In the genomic region with DNA sequence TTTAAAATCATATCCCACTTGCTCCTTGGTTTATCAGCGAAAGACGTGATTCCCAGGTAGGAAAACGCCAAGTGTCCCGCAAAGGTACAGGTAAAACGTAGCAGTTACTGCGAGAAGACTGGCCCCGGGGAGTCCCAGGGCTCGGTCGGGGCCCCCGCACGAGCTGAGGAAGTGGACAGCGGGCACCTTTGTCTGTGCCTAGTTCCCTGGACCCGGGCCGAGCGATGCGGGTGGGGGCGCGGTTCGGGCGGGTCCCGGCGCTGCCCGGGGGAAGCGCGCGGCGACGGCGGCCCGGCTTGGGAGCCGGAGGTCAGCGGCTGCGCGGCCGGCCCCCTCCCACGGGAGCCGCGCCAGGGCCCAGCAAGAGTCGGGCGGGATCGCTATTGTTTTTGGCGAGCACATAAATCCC, we compare ENCODE assay signal across 8 cellular contexts. TPM values are rescaled to one million over a fixed set of nuclear protein-coding genes. Genes with fewer than 3 reads are reported as not detected.
DNase-seq lines count a peak whose midpoint lies in the region; ATAC-seq and TF ChIP-seq lines count a peak whose summit lies in the region.

No MANE protein-coding gene starts in this region.

- DNase-seq in BE2C (no peak), Right ventricle myocardium inferior (ENCODE audit: missing footprints) (peak; percentile 77), trophoblast cell (peak; percentile 27 to 51), NCI-H2196 (lab: John Stamatoyannopoulos, UW; ENCODE audit: unreplicated experiment) (no peak), dedifferentiated amniotic fluid mesenchymal stem cell (ENCODE audit: extremely low spot score) (no peak)
- no peak for DNase-seq in activated CD8-positive, alpha-beta T cell treated with anti-CD3 and anti-CD28 coated beads for 36 hours
- no peak for DNase-seq in stimulated activated naive CD4-positive, alpha-beta T cell treated with Interleukin-2 at 50 U/mL for 16 hours (lab: John Stamatoyannopoulos, UW)

- H3K27me3 ChIP-seq in BE2C (peaks cover 62% of the 10 kb centered on the region), trophoblast cell (ENCODE audit: insufficient read depth, low read length) (no peaks in the 10 kb centered on the region)

- WGBS in trophoblast cell (ENCODE audit: extremely low coverage, insufficient coverage, insufficient read length): no CpG with 5 or more reads among the region's 42 CpGs

- H3K27ac ChIP-seq in trophoblast cell (ENCODE audit: low read depth, low read length): peak overlapping the region; percentile 84

- peaks cover 8% of the 10 kb centered on the region for H3K79me1 ChIP-seq in trophoblast cell (ENCODE audit: low read length)

- H3K9me3 Mint-ChIP-seq in activated CD8-positive, alpha-beta T cell treated with anti-CD3 and anti-CD28 coated beads for 36 hours: no peaks in the 10 kb centered on the region

- peak overlapping the region; percentile 52 for H2BK120ac ChIP-seq in trophoblast cell (ENCODE audit: insufficient read depth, low read length, poor library complexity)

- no peaks in the 10 kb centered on the region for H3K36me3 Mint-ChIP-seq in activated CD8-positive, alpha-beta T cell treated with anti-CD3 and anti-CD28 coated beads for 36 hours (ENCODE audit: low read depth)

- intact Hi-C loops in activated CD8-positive, alpha-beta T cell treated with anti-CD3 and anti-CD28 coated beads for 36 hours (cut with micrococcal nuclease): no loop called here
- intact Hi-C loops in Right ventricle myocardium inferior (cut with DNase I): loop anchor here (5.0 kb wide), 1 partner anchor 269 kb away; the partner anchor contains the start of gene ADPGK

- POLR2A ChIA-PET in activated CD8-positive, alpha-beta T cell treated with anti-CD3 and anti-CD28 coated beads for 36 hours (lab: Charles Lee): no interaction called here

- peak overlapping the region; percentile 76 for H3K18ac ChIP-seq in trophoblast cell (ENCODE audit: low read length)

- peak overlapping the region; percentile 86 for H4K8ac ChIP-seq in trophoblast cell (ENCODE audit: low read depth, low read length)

- TF ChIP-seq CTCF in BE2C (IDR thresholded peaks at IDR 0.05; ENCODE audit: low read depth, low read length): no peak
- no peak for TF ChIP-seq CTCF in activated CD8-positive, alpha-beta T cell treated with anti-CD3 and anti-CD28 coated beads for 36 hours (IDR thresholded peaks at IDR 0.05)

- peak overlapping the region; percentile 66 for H3K4me2 ChIP-seq in trophoblast cell (ENCODE audit: low read length)

- no peaks in the 10 kb centered on the region for H3K9me3 ChIP-seq in BE2C
- H3K9me3 ChIP-seq in trophoblast cell (ENCODE audit: insufficient read depth, low read depth, low read length): no peaks in the 10 kb centered on the region

- no peaks in the 10 kb centered on the region for H3K4me1 ChIP-seq in BE2C
- peaks cover 0 to 3% of the 10 kb centered on the region in 2 experiments for H3K4me1 ChIP-seq in trophoblast cell (ENCODE audit: control insufficient read depth in 1 of 2, insufficient read depth in 2 of 2, low read length in 2 of 2)

- peaks cover 28% of the 10 kb centered on the region for H3K27me3 Mint-ChIP-seq in activated CD8-positive, alpha-beta T cell treated with anti-CD3 and anti-CD28 coated beads for 36 hours

- H3K79me2 ChIP-seq in trophoblast cell (ENCODE audit: control insufficient read depth, insufficient read depth, low read length, poor library complexity): peaks cover 2% of the 10 kb centered on the region

- H3K23ac ChIP-seq in trophoblast cell (ENCODE audit: low read length): no peak overlapping the region

- no peaks in the 10 kb centered on the region for H3K36me3 ChIP-seq in BE2C
- H3K36me3 ChIP-seq in trophoblast cell (ENCODE audit: control insufficient read depth in 1 of 2, insufficient read depth in 2 of 2, low read length in 2 of 2): no peaks in the 10 kb centered on the region

- H3K14ac ChIP-seq in trophoblast cell (ENCODE audit: low read length): peak overlapping the region; percentile 93

- H2AFZ ChIP-seq in trophoblast cell (ENCODE audit: insufficient read depth, low read length, poor library complexity): peak overlapping the region; percentile 92

- no peak overlapping the region for H3K27ac Mint-ChIP-seq in activated CD8-positive, alpha-beta T cell treated with anti-CD3 and anti-CD28 coated beads for 36 hours

- no peak overlapping the region for H3K4ac ChIP-seq in trophoblast cell (ENCODE audit: low read depth, low read length)

- H3K4me3 Mint-ChIP-seq in activated CD8-positive, alpha-beta T cell treated with anti-CD3 and anti-CD28 coated beads for 36 hours: peak overlapping the region; percentile 65

- no peak overlapping the region for H2AK5ac ChIP-seq in trophoblast cell (ENCODE audit: low read length)

- peak overlapping the region; percentile 41 for H3K9ac ChIP-seq in trophoblast cell (ENCODE audit: low read length)

- peak overlapping the region; percentile 79 for H4K91ac ChIP-seq in trophoblast cell (ENCODE audit: low read depth, low read length)

- ATAC-seq in HG02610 (IDR thresholded peaks at IDR 0.05; ENCODE audit: unreplicated experiment): peak; percentile 4
- ATAC-seq in activated CD8-positive, alpha-beta T cell treated with anti-CD3 and anti-CD28 coated beads for 36 hours: peak; percentile 6
- peak; percentile 56 for ATAC-seq in Right ventricle myocardium inferior

- peaks cover 8% of the 10 kb centered on the region for H3K4me1 Mint-ChIP-seq in activated CD8-positive, alpha-beta T cell treated with anti-CD3 and anti-CD28 coated beads for 36 hours (ENCODE audit: low read depth)

- peak overlapping the region; percentile 68 for H2BK5ac ChIP-seq in trophoblast cell (ENCODE audit: low read depth, low read length, poor library complexity)

- H3K4me3 ChIP-seq in BE2C (ENCODE audit: low read depth, low read length) (peak overlapping the region; percentile 75), trophoblast cell (ENCODE audit: low read depth, low read length) (peak overlapping the region; percentile 95)

- H2BK12ac ChIP-seq in trophoblast cell (ENCODE audit: low read length): no peak overlapping the region

- H4K12ac ChIP-seq in trophoblast cell (ENCODE audit: low read depth, low read length): peak overlapping the region; percentile 63

- CTCF ChIA-PET in activated CD8-positive, alpha-beta T cell treated with anti-CD3 and anti-CD28 coated beads for 36 hours (lab: Charles Lee): interaction anchor here (1.3 kb wide), 1 partner anchor 11 kb away, joined by 3 read pairs; no protein-coding TSS in a partner anchor

RNA-seq across cellular contexts. Expression of gene NEO1, which starts 0.9 kb away (rescaled TPM):
- 2.5 TPM for polyA plus RNA-seq in BE2C (2012; ENCODE audit: insufficient read depth, insufficient read length, low read depth)
- total RNA-seq in activated CD8-positive, alpha-beta T cell treated with anti-CD3 and anti-CD28 coated beads for 36 hours: 1 to 10 TPM; 2.8 to 3.1 TPM
- total RNA-seq in Right ventricle myocardium inferior: 13.4 TPM
- polyA plus RNA-seq in trophoblast cell (2013): 14.9 and 15.3 TPM in 2 replicates

Comparison
In these comparisons a context has a peak if more than half of its experiments do, and no peak if none do; other contexts are left out.
1. DNase-seq: peak in Right ventricle myocardium inferior (single experiment) and trophoblast cell (2 of 2); none in BE2C (single experiment), activated CD8-positive, alpha-beta T cell treated with anti-CD3 and anti-CD28 coated beads for 36 hours (single experiment), stimulated activated naive CD4-positive, alpha-beta T cell treated with Interleukin-2 at 50 U/mL for 16 hours (single experiment), NCI-H2196 (single experiment) and dedifferentiated amniotic fluid mesenchymal stem cell (single experiment).
2. ATAC-seq: peak in every context shown above with its lines; median percentile 56 in Right ventricle myocardium inferior; 6 in activated CD8-positive, alpha-beta T cell treated with anti-CD3 and anti-CD28 coated beads for 36 hours; 4 in HG02610.